17 cellular contexts compared by ENCODE assay signal in genomic region chr18:23857756-23858155, GRCh38.
A peak's percentile ranks its signal among the peaks of the same experiment; 100 is the strongest.
DNase-seq lines count a peak whose midpoint lies in the region; ATAC-seq and TF ChIP-seq lines count a peak whose summit lies in the region.
"Had no signal": no experiment of that assay in that cellular context is flagged by ENCODE, and none has a peak within 500 bp of the region (broad histone marks: within the 10 kb centered on the region; RNA-seq: fewer than 3 reads in every experiment).

No MANE protein-coding gene starts in this region.

- TF ChIP-seq CTCF in MCF 10A (IDR thresholded peaks at IDR 0.05; ENCODE audit: unreplicated experiment) (no peak), lower lobe of right lung (IDR thresholded peaks at IDR 0.05) (no peak), osteoblast (IDR thresholded peaks at IDR 0.05; ENCODE audit: extremely low read depth, low read depth, low read length) (no peak)

- H3K4me1 ChIP-seq in lower lobe of right lung (peaks cover 7% of the 10 kb centered on the region), osteoblast (ENCODE audit: insufficient read depth, low read length) (peaks cover 19% of the 10 kb centered on the region)
- H3K4me1 ChIP-seq: esophagus muscularis mucosa had no signal

- H3K27me3 ChIP-seq in lower lobe of right lung (ENCODE audit: low read depth), result no peaks in the 10 kb centered on the region
- H3K27me3 ChIP-seq in osteoblast (ENCODE audit: insufficient read depth, low read length), result no peaks in the 10 kb centered on the region
- H3K27me3 ChIP-seq: esophagus muscularis mucosa, MG63, spleen had no signal

- no peak overlapping the region for H3K4me2 ChIP-seq in osteoblast (ENCODE audit: insufficient read depth, low read length)

- POLR2A ChIA-PET in MCF 10A (lab: Yijun Ruan, JAX), result interaction anchor here (1.1 to 8.2 kb wide), 11 partner anchors 11 to 32 kb away, joined by 3 to 98 read pairs (median 5); no protein-coding TSS in a partner anchor

- H3K36me3 ChIP-seq in lower lobe of right lung, result peaks cover 5% of the 10 kb centered on the region
- no peaks in the 10 kb centered on the region for H3K36me3 ChIP-seq in osteoblast (ENCODE audit: insufficient read depth, low read length)
- H3K36me3 ChIP-seq: HAP-1, spleen had no signal

- CTCF ChIA-PET in MCF 10A (lab: Yijun Ruan, JAX), result interaction anchor here (1.0 to 1.6 kb wide), 2 partner anchors 14 to 61 kb away, joined by 3 to 4 read pairs; no protein-coding TSS in a partner anchor

- H3K27me3 Mint-ChIP-seq in MCF 10A (ENCODE audit: insufficient read depth, unreplicated experiment), result no peaks in the 10 kb centered on the region
- H3K27me3 Mint-ChIP-seq in activated T-helper 2 cell treated with anti-CD3 and anti-CD28 coated beads, Interferon-gamma antibody, Interleukin-2, Interleukin-4, amounts not matched to agents 10 μg/mL and 5 μg/mL and 100 μg/mL, durations not matched to agents 14 hours and 24 hours and 36 hours (ENCODE audit: low read depth), result peaks cover 2% of the 10 kb centered on the region

- no peaks in the 10 kb centered on the region for H4K20me1 ChIP-seq in osteoblast (ENCODE audit: insufficient read depth, low read length)

- BruUV-seq in MCF 10A (replicated peaks; lab: Mats Ljungman, UMichigan), result no TSS peak

- H3K4me1 Mint-ChIP-seq in MCF 10A (ENCODE audit: insufficient read depth, unreplicated experiment), result peaks cover 37% of the 10 kb centered on the region
- H3K4me1 Mint-ChIP-seq in activated T-helper 2 cell treated with anti-CD3 and anti-CD28 coated beads, Interferon-gamma antibody, Interleukin-2, Interleukin-4, amounts not matched to agents 10 μg/mL and 5 μg/mL and 100 μg/mL, durations not matched to agents 14 hours and 24 hours and 36 hours (ENCODE audit: low read depth), result peaks cover 14% of the 10 kb centered on the region

- H3K36me3 Mint-ChIP-seq in MCF 10A (ENCODE audit: insufficient read depth, unreplicated experiment), result peaks cover 17% of the 10 kb centered on the region
- H3K36me3 Mint-ChIP-seq in activated T-helper 2 cell treated with anti-CD3 and anti-CD28 coated beads, Interferon-gamma antibody, Interleukin-2, Interleukin-4, amounts not matched to agents 10 μg/mL and 5 μg/mL and 100 μg/mL, durations not matched to agents 14 hours and 24 hours and 36 hours (ENCODE audit: low read depth), result peaks cover 2% of the 10 kb centered on the region

- H3K79me2 ChIP-seq in osteoblast (ENCODE audit: insufficient read depth, low read length), result no peaks in the 10 kb centered on the region

- H3K4me3 ChIP-seq in lower lobe of right lung, result no peak overlapping the region
- H3K4me3 ChIP-seq in osteoblast (ENCODE audit: insufficient read depth, low read length), result no peak overlapping the region
- H3K4me3 ChIP-seq: esophagus muscularis mucosa, HAP-1, MG63, spleen had no signal

- H3K27ac ChIP-seq in lower lobe of right lung (no peak overlapping the region), osteoblast (ENCODE audit: low read depth, low read length) (no peak overlapping the region)
- H3K27ac ChIP-seq: esophagus muscularis mucosa, spleen had no signal

- H2AFZ ChIP-seq in osteoblast (ENCODE audit: low read length), result no peak overlapping the region

- no peaks in the 10 kb centered on the region for H3K9me3 Mint-ChIP-seq in MCF 10A (ENCODE audit: unreplicated experiment)
- H3K9me3 Mint-ChIP-seq in activated T-helper 2 cell treated with anti-CD3 and anti-CD28 coated beads, Interferon-gamma antibody, Interleukin-2, Interleukin-4, amounts not matched to agents 10 μg/mL and 5 μg/mL and 100 μg/mL, durations not matched to agents 14 hours and 24 hours and 36 hours, result no peaks in the 10 kb centered on the region

- peak; percentile 89 for ATAC-seq in lower lobe of right lung

- intact Hi-C loops in MCF 10A (cut with micrococcal nuclease) (no loop called here), lower lobe of right lung (cut with DNase I) (no loop called here)
- intact Hi-C loops in activated T-helper 2 cell treated with anti-CD3 and anti-CD28 coated beads, Interferon-gamma antibody, Interleukin-2, Interleukin-4, amounts not matched to agents 10 μg/mL and 5 μg/mL and 100 μg/mL, durations not matched to agents 14 hours and 24 hours and 36 hours (cut with micrococcal nuclease), result no loop called here

- H3K4me3 Mint-ChIP-seq in MCF 10A (ENCODE audit: unreplicated experiment), result peak overlapping the region; percentile 12
- no peak overlapping the region for H3K4me3 Mint-ChIP-seq in activated T-helper 2 cell treated with anti-CD3 and anti-CD28 coated beads, Interferon-gamma antibody, Interleukin-2, Interleukin-4, amounts not matched to agents 10 μg/mL and 5 μg/mL and 100 μg/mL, durations not matched to agents 14 hours and 24 hours and 36 hours (ENCODE audit: low read depth)

- H3K9me3 ChIP-seq in lower lobe of right lung (no peaks in the 10 kb centered on the region), osteoblast (ENCODE audit: low read depth, low read length) (no peaks in the 10 kb centered on the region)
- H3K9me3 ChIP-seq: esophagus muscularis mucosa, HAP-1, MG63, spleen had no signal

- H3K27ac Mint-ChIP-seq in MCF 10A (ENCODE audit: low read depth, unreplicated experiment), result peak overlapping the region; percentile 68
- H3K27ac Mint-ChIP-seq in activated T-helper 2 cell treated with anti-CD3 and anti-CD28 coated beads, Interferon-gamma antibody, Interleukin-2, Interleukin-4, amounts not matched to agents 10 μg/mL and 5 μg/mL and 100 μg/mL, durations not matched to agents 14 hours and 24 hours and 36 hours, result no peak overlapping the region

- peak; percentile 33 for DNase-seq in COLO668 (lab: John Stamatoyannopoulos, UW; ENCODE audit: unreplicated experiment)
- peak; percentile 38 for DNase-seq in NCI-H2196 (lab: John Stamatoyannopoulos, UW; ENCODE audit: unreplicated experiment)
- peak; percentile 94 for DNase-seq in MCF 10A (ENCODE audit: unreplicated experiment)
- peak; percentile 84 for DNase-seq in lower lobe of right lung
- no peak for DNase-seq in AG08395 (ENCODE audit: low spot score)
- DNase-seq in NCI-H1105 treated with DMSO at 0.1 percent for 48 hours (lab: John Stamatoyannopoulos, UW), result no peak
- no peak for DNase-seq in osteoblast (ENCODE audit: insufficient read length, low spot score, missing footprints)
- DNase-seq in activated T-helper 2 cell treated with anti-CD3 and anti-CD28 coated beads, Interferon-gamma antibody, Interleukin-2, Interleukin-4, amounts not matched to agents 10 μg/mL and 5 μg/mL and 100 μg/mL, durations not matched to agents 14 hours and 24 hours and 36 hours (ENCODE audit: low spot score), result no peak
- DNase-seq: activated CD8-positive, alpha-beta memory T cell treated with anti-CD3 and anti-CD28 coated beads, Interleukin-2, amount 50 U/mL, for 4 hours; activated naive CD4-positive, alpha-beta T cell treated with anti-CD3 and anti-CD28 coated beads, Interleukin-2, amount 50 U/mL, for 16 hours; hippocampal formation; MG63; nucleus accumbens; spleen; substantia nigra had no signal

Comparison
In these comparisons a context has a peak if more than half of its experiments do, and no peak if none do; other contexts are left out.
1. DNase-seq: peak in COLO668 (single experiment), NCI-H2196 (single experiment), MCF 10A (single experiment) and lower lobe of right lung (single experiment); none in AG08395 (single experiment), NCI-H1105 treated with DMSO at 0.1 percent for 48 hours (single experiment), osteoblast (single experiment) and activated T-helper 2 cell treated with anti-CD3 and anti-CD28 coated beads, Interferon-gamma antibody, Interleukin-2, Interleukin-4, amounts not matched to agents 10 μg/mL and 5 μg/mL and 100 μg/mL, durations not matched to agents 14 hours and 24 hours and 36 hours (single experiment).